In genomic region chr2:112542123-112542973, GRCh38 we compare ENCODE assay signal across 1 cellular context.
TF ChIP-seq lines count a peak whose summit lies in the region.

Gene POLR1B (plus strand): TSS chr2:112542465. CDS start chr2:112542495, 30 bp downstream.

TF ChIP-seq in K562, 482 proteins besides CTCF, POLR2A, EP300 and RAD21 (continued from another document and continues in another):
- TF ChIP-seq ZNF232 (CRISPR knock-in tag; IDR thresholded peaks at IDR 0.05): 0 out of 2 replicates have a peak, but pooled peaks have one; percentile 13
- TF ChIP-seq MCM3 (IDR thresholded peaks at IDR 0.05): no peak
- no peak for TF ChIP-seq U2AF2 (optimal IDR thresholded peaks at IDR 0.05; ENCODE audit: low read depth, low read length)
- no peak for TF ChIP-seq UBTF (IDR thresholded peaks at IDR 0.05; ENCODE audit: borderline replicate concordance in 1 of 2, low read depth in 2 of 2, low read length in 2 of 2)
- TF ChIP-seq MXI1 (IDR thresholded peaks at IDR 0.05; ENCODE audit: low read depth, low read length): peak; percentile 82
- TF ChIP-seq MYNN (IDR thresholded peaks at IDR 0.05): 0 out of 2 replicates have a peak, but pooled peaks have one; percentile 69
- no peak for TF ChIP-seq MYNN (CRISPR knock-in tag; IDR thresholded peaks at IDR 0.05)
- TF ChIP-seq PRDM10 (IDR thresholded peaks at IDR 0.05; ENCODE audit: partially characterized antibody): no peak
- no peak for TF ChIP-seq ZNF512 (tag; IDR thresholded peaks at IDR 0.05)
- no peak for TF ChIP-seq ZKSCAN3 (CRISPR knock-in tag; IDR thresholded peaks at IDR 0.05)
- no peak for TF ChIP-seq ZNF696 (CRISPR knock-in tag; conservative IDR thresholded peaks at IDR 0.05)
- TF ChIP-seq ARID4B (CRISPR knock-in tag; IDR thresholded peaks at IDR 0.05): peak; percentile 98
- TF ChIP-seq TAF1 (IDR thresholded peaks at IDR 0.05; ENCODE audit: control insufficient read depth, extremely low read depth, insufficient read depth, low read length, severe bottlenecking): peak; percentile 33
- peak; percentile 54 for TF ChIP-seq KDM5B (IDR thresholded peaks at IDR 0.05; ENCODE audit: insufficient replicate concordance, low read depth, low read length)
- peak in 1 of 2 experiments; percentile 87; a peak in 1 of 4 replicates for TF ChIP-seq KDM4B (IDR thresholded peaks at IDR 0.05; ENCODE audit: borderline replicate concordance in 2 of 2, low read depth in 1 of 2)
- no peak for TF ChIP-seq TCF7L2 (IDR thresholded peaks at IDR 0.05; ENCODE audit: low read depth, low read length)
- TF ChIP-seq ZHX1 (conservative IDR thresholded peaks at IDR 0.05; ENCODE audit: low read length): 0 out of 2 replicates have a peak, but pooled peaks have one; percentile 24
- peak; percentile 84 for TF ChIP-seq PHF8 (IDR thresholded peaks at IDR 0.05; ENCODE audit: borderline replicate concordance, low read length)
- TF ChIP-seq SLC30A9 (CRISPR knock-in tag; IDR thresholded peaks at IDR 0.05): no peak
- peak; percentile 62 for TF ChIP-seq PKNOX1 (IDR thresholded peaks at IDR 0.05)
- no peak for TF ChIP-seq GATAD2A (IDR thresholded peaks at IDR 0.05)
- no peak for TF ChIP-seq ZNF280B (CRISPR knock-in tag; IDR thresholded peaks at IDR 0.05)
- TF ChIP-seq TBL1XR1 (IDR thresholded peaks at IDR 0.05; ENCODE audit: low read length in 2 of 2): peak in 1 of 2 experiments; percentile 82; a peak in 3 of 4 replicates
- no peak for TF ChIP-seq ZBTB8A (IDR thresholded peaks at IDR 0.05; ENCODE audit: partially characterized antibody)
- TF ChIP-seq ZBTB34 (CRISPR knock-in tag; IDR thresholded peaks at IDR 0.05): no peak
- TF ChIP-seq TEAD4 (IDR thresholded peaks at IDR 0.05; ENCODE audit: low read length): no peak; the same call in 1 of the 2 replicates
- 0 out of 2 replicates have a peak, but pooled peaks have one; percentile 60 for TF ChIP-seq TEAD4 (CRISPR knock-in tag; IDR thresholded peaks at IDR 0.05; ENCODE audit: borderline replicate concordance)
- peak; percentile 89 for TF ChIP-seq ESRRA (IDR thresholded peaks at IDR 0.05; ENCODE audit: borderline replicate concordance, low read depth)
- no peak; the same call in 1 of the 2 replicates for TF ChIP-seq LEF1 (IDR thresholded peaks at IDR 0.05)
- peak; percentile 48; the same call in 1 of the 2 replicates for TF ChIP-seq ZKSCAN1 (IDR thresholded peaks at IDR 0.05; ENCODE audit: low read depth, low read length)
- no peak for TF ChIP-seq RFX1 (IDR thresholded peaks at IDR 0.05)
- TF ChIP-seq ZNF764 (CRISPR knock-in tag; IDR thresholded peaks at IDR 0.05; ENCODE audit: low read depth): no peak
- TF ChIP-seq TCF7 (IDR thresholded peaks at IDR 0.05; ENCODE audit: borderline replicate concordance): peak; percentile 67; the same call in 1 of the 2 replicates
- no peak for TF ChIP-seq SRSF7 (optimal IDR thresholded peaks at IDR 0.05; ENCODE audit: low read depth, low read length)
- TF ChIP-seq POLR2G (IDR thresholded peaks at IDR 0.05; ENCODE audit: low read depth, low read length): peak; percentile 92
- no peak for TF ChIP-seq KDM2B (CRISPR knock-in tag; IDR thresholded peaks at IDR 0.05)
- no peak for TF ChIP-seq ZNF280A (IDR thresholded peaks at IDR 0.05; ENCODE audit: low read depth, partially characterized antibody)
- peak; percentile 80 for TF ChIP-seq ZEB2 (IDR thresholded peaks at IDR 0.05)
- peak; percentile 10; the same call in 1 of the 2 replicates for TF ChIP-seq POLR2AphosphoS5 (IDR thresholded peaks at IDR 0.05; ENCODE audit: control insufficient read depth, insufficient read depth, low read depth, low read length)
- TF ChIP-seq OTX1 (CRISPR knock-in tag; IDR thresholded peaks at IDR 0.05): no peak
- no peak for TF ChIP-seq SNIP1 (IDR thresholded peaks at IDR 0.05; ENCODE audit: low read depth)
